In genomic region chr1:100796046-100796445, GRCh38 we compare ENCODE assay signal across 7 cellular contexts.
"Had no signal": no experiment of that assay in that cellular context is flagged by ENCODE, and none has a peak within 500 bp of the region (broad histone marks: within the 10 kb centered on the region; RNA-seq: fewer than 3 reads in every experiment).

No MANE protein-coding gene starts in this region.

- H3K4me3 ChIP-seq: GM23248, K562 had no signal

- DNase-seq: GM23248, GOT3, H7, HCEC 1CT, HFFc6 had no signal

- H3K27ac ChIP-seq: GM23248, HL-60 had no signal
